9 cellular contexts compared by ENCODE assay signal in the genomic region with DNA sequence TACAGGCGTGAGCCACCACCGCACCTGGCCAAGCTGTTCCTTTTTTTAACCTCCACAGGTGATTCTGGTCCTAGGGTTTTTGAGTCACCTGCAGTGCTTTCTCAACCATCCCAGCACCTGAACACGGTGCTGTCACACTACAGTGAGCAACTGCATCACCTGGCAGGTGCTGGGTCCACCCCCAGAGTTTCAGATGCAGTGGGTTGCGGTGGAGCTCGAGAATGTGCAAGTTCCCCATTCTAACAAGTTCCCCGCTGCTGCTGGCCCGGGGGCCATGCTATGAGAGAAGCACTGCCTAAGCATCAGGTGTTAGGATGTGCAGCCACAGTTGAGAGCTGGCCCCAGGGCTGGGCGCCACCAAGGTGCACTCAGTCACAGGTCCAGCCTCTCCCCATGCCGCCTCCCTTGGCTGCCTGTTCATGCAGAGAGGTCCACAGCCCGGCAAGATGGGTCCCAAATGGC. TPM values are rescaled to one million over a fixed set of nuclear protein-coding genes. Genes with fewer than 3 reads are reported as not detected.
DNase-seq lines count a peak whose midpoint lies in the region; ATAC-seq and TF ChIP-seq lines count a peak whose summit lies in the region.
"Had no signal": no experiment of that assay in that cellular context is flagged by ENCODE, and none has a peak within 500 bp of the region (broad histone marks: within the 10 kb centered on the region; RNA-seq: fewer than 3 reads in every experiment).

No MANE protein-coding gene starts in this region.

- H3K4me3 ChIP-seq in mesendoderm (ENCODE audit: low read length): no peak overlapping the region

- no peaks in the 10 kb centered on the region for H3K36me3 ChIP-seq in mesendoderm (ENCODE audit: control insufficient read depth, insufficient read depth, low read length)

- H4K8ac ChIP-seq in mesendoderm (ENCODE audit: low read depth, low read length): no peak overlapping the region

- DNase-seq in GM20000 (ENCODE audit: low spot score) (peak; percentile 77), left colon (peak; percentile 43 to 49), NCI-H2029 treated with DMSO at 0.1 percent for 48 hours (lab: John Stamatoyannopoulos, UW) (no peak), glomerular visceral epithelial cell (ENCODE audit: extremely low spot score) (no peak), mesendoderm (no peak), erythroblast (lab: John Stamatoyannopoulos, UW) (no peak)
- DNase-seq: central memory CD4-positive, alpha-beta T cell had no signal

- H2AK5ac ChIP-seq in mesendoderm (ENCODE audit: low read length): no peak overlapping the region

- no peak overlapping the region for H3K4me2 ChIP-seq in mesendoderm (ENCODE audit: low read length)

- TF ChIP-seq POLR2A in GM18505 (IDR thresholded peaks at IDR 0.05; ENCODE audit: borderline replicate concordance, extremely low read depth, insufficient read depth, insufficient read length) (no peak), erythroblast (IDR thresholded peaks at IDR 0.05; ENCODE audit: low read length) (no peak)

- H2BK120ac ChIP-seq in mesendoderm (ENCODE audit: low read depth, low read length): no peak overlapping the region

- H3K23ac ChIP-seq in mesendoderm (ENCODE audit: low read length): no peak overlapping the region

- no peak overlapping the region for H3K9ac ChIP-seq in mesendoderm (ENCODE audit: low read length)

- no peaks in the 10 kb centered on the region for H3K79me2 ChIP-seq in mesendoderm (ENCODE audit: control insufficient read depth, insufficient read depth, low read length)

- no peak overlapping the region for H2BK15ac ChIP-seq in mesendoderm (replicated peaks; ENCODE audit: low read depth)

- H3K4ac ChIP-seq in mesendoderm (ENCODE audit: low read depth, low read length): no peak overlapping the region

- peak; percentile 89 for ATAC-seq in GM18505 (IDR thresholded peaks at IDR 0.05; ENCODE audit: unreplicated experiment)
- ATAC-seq in HG03159 (IDR thresholded peaks at IDR 0.05; ENCODE audit: unreplicated experiment): peak; percentile 87
- ATAC-seq in left colon: peak; percentile 39

- H2BK5ac ChIP-seq in mesendoderm (ENCODE audit: low read length): no peak overlapping the region

- H3K27ac ChIP-seq in mesendoderm (ENCODE audit: low read depth, low read length): no peak overlapping the region

- WGBS in mesendoderm (ENCODE audit: extremely low coverage, insufficient coverage, low lambda C conversion rate): no CpG with 5 or more reads among the region's 10 CpGs

- no peaks in the 10 kb centered on the region for H3K27me3 ChIP-seq in mesendoderm (ENCODE audit: insufficient read depth, low read length, poor library complexity)

- no peak overlapping the region for H4K5ac ChIP-seq in mesendoderm (ENCODE audit: low read length)

- H3K56ac ChIP-seq in mesendoderm (ENCODE audit: low read length): no peak overlapping the region

- H3K4me1 ChIP-seq in mesendoderm (ENCODE audit: control insufficient read depth, low read depth, low read length): no peaks in the 10 kb centered on the region

- no peaks in the 10 kb centered on the region for H3K79me1 ChIP-seq in mesendoderm (ENCODE audit: low read length)

- intact Hi-C loops in left colon (cut with DNase I, micrococcal nuclease): loop anchor here (5.0 to 10.0 kb wide), 3 partner anchors 166 to 181 kb away; no protein-coding TSS in a partner anchor

- no peak for TF ChIP-seq CTCF in GM20000 (IDR thresholded peaks at IDR 0.05; ENCODE audit: extremely low read depth, missing control alignments)

- no peak overlapping the region for H3K18ac ChIP-seq in mesendoderm (ENCODE audit: low read length)

RNA-seq across cellular contexts. Expression of gene ISG20, which starts 18.0 kb away (rescaled TPM):
- total RNA-seq in left colon: 10 to 100 TPM; 46.2 to 85.5 TPM
- polyA plus RNA-seq in mesendoderm (2013, experiment 1 of 2): 2.1 TPM
- 2.6 TPM for polyA plus RNA-seq in mesendoderm (2013, experiment 2 of 2)

RNA-seq across cellular contexts. Expression of gene AEN, which starts 35.7 kb away (rescaled TPM):
- 10 to 100 TPM; 11.4 to 16.9 TPM for total RNA-seq in left colon
- 53.8 TPM for polyA plus RNA-seq in mesendoderm (2013, experiment 1 of 2)
- polyA plus RNA-seq in mesendoderm (2013, experiment 2 of 2): 56.0 TPM

Comparison
In these comparisons a context has a peak if more than half of its experiments do, and no peak if none do; other contexts are left out.
1. ATAC-seq: peak in every context shown above with its lines; median percentile 89 in GM18505; 87 in HG03159; 39 in left colon.
2. DNase-seq: peak in GM20000 (single experiment) and left colon (2 of 2); none in NCI-H2029 treated with DMSO at 0.1 percent for 48 hours (single experiment), glomerular visceral epithelial cell (single experiment), mesendoderm (single experiment) and erythroblast (0 of 2).